10 cellular contexts compared by ENCODE assay signal in the genomic region with DNA sequence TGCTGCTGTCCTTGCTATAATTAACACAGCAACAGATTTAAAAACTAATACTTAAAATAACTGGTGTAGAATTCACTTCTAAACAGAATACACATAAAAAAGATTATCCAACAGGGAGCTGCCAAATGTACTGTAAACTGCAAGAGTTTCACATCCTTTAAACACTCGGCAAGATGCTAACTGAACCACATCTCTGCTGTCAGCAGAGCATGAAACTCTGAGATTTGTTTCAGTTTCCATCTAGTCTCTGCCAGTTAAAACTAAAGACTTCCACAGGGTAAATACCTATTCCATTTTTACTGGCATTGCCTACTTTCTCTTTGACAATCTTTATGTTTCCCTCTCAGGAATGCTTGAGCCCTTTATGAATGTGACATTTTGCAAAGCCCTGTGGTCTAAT.
DNase-seq lines count a peak whose midpoint lies in the region; ATAC-seq and TF ChIP-seq lines count a peak whose summit lies in the region.
"Had no signal": no experiment of that assay in that cellular context is flagged by ENCODE, and none has a peak within 500 bp of the region (broad histone marks: within the 10 kb centered on the region; RNA-seq: fewer than 3 reads in every experiment).

No MANE protein-coding gene starts in this region.

- H3K36me3 ChIP-seq in GM06990 (ENCODE audit: control insufficient read depth, insufficient read depth, low read length): no peaks in the 10 kb centered on the region
- no peaks in the 10 kb centered on the region for H3K36me3 ChIP-seq in Caco-2 (ENCODE audit: control insufficient read depth, insufficient read depth, low read length)
- H3K36me3 ChIP-seq in heart left ventricle: no peaks in the 10 kb centered on the region
- no peaks in the 10 kb centered on the region for H3K36me3 ChIP-seq in heart right ventricle

- H3K36me3 Mint-ChIP-seq in Caco-2 (ENCODE audit: insufficient read depth, unreplicated experiment): no peaks in the 10 kb centered on the region

- WGBS in heart left ventricle, 4 donors: 43 to 75% (median 57%) methylated on average over 1 of the region's 1 CpG
- 42 to 55% methylated on average over 1 of the region's 1 CpG for WGBS in heart right ventricle, 2 donors

- no peak overlapping the region for H3K4me3 ChIP-seq in GM06990 (replicated peaks; ENCODE audit: low read depth, low read length)
- H3K4me3 ChIP-seq in astrocyte of the cerebellum (ENCODE audit: low read depth, low read length): no peak overlapping the region
- H3K4me3 ChIP-seq in Caco-2 (ENCODE audit: low read depth, low read length): no peak overlapping the region
- H3K4me3 ChIP-seq in heart left ventricle: no peak overlapping the region
- H3K4me3 ChIP-seq in heart right ventricle: no peak overlapping the region

- no peak for TF ChIP-seq CTCF in GM06990 (IDR thresholded peaks at IDR 0.05; ENCODE audit: insufficient read depth, low read length, poor library complexity, severe bottlenecking)
- TF ChIP-seq CTCF in astrocyte of the cerebellum (IDR thresholded peaks at IDR 0.05; ENCODE audit: low read depth, low read length, missing control alignments): no peak
- no peak for TF ChIP-seq CTCF in Caco-2 (IDR thresholded peaks at IDR 0.05; ENCODE audit: insufficient read depth in 1 of 2, low read depth in 1 of 2, low read length in 1 of 2, severe bottlenecking in 1 of 2, unreplicated experiment in 1 of 2)
- TF ChIP-seq CTCF in heart left ventricle (IDR thresholded peaks at IDR 0.05): no peak
- TF ChIP-seq CTCF in heart right ventricle (IDR thresholded peaks at IDR 0.05): no peak

- intact Hi-C loops in Caco-2 (cut with micrococcal nuclease; ENCODE audit: unreplicated experiment): no loop called here
- intact Hi-C loops in heart left ventricle (cut with DNase I): no loop called here
- intact Hi-C loops in heart right ventricle (cut with DNase I): no loop called here

- peaks cover 17% of the 10 kb centered on the region for H3K4me1 Mint-ChIP-seq in Caco-2 (ENCODE audit: low read depth, unreplicated experiment)

- no TSS peak for BruUV-seq in Caco-2 (replicated peaks; lab: Mats Ljungman, UMichigan)

- in situ Hi-C loops in astrocyte of the cerebellum (cut with HindIII; ENCODE audit: low sequenced_read_pairs): no loop called here

- H3K27ac Mint-ChIP-seq in Caco-2 (ENCODE audit: unreplicated experiment): no peak overlapping the region

- H3K9me3 ChIP-seq in Caco-2 (0 out of 2 replicates have a peak, but pooled peaks cover 4% of the 10 kb centered on the region), heart left ventricle (no peaks in the 10 kb centered on the region), heart right ventricle (no peaks in the 10 kb centered on the region)

- POLR2A ChIA-PET in Caco-2 (lab: Charles Lee): no interaction called here

- CTCF ChIA-PET in Caco-2 (lab: Charles Lee): no interaction called here

- no peak overlapping the region for H3K4me3 Mint-ChIP-seq in Caco-2 (ENCODE audit: unreplicated experiment)

- no peak for TF ChIP-seq POLR2A in heart left ventricle (IDR thresholded peaks at IDR 0.05)

- H3K27me3 Mint-ChIP-seq in Caco-2 (ENCODE audit: insufficient read depth, unreplicated experiment): no peaks in the 10 kb centered on the region

- H3K27ac ChIP-seq in heart left ventricle: no peak overlapping the region
- H3K27ac ChIP-seq in heart right ventricle: no peak overlapping the region
- H3K27ac ChIP-seq: VCaP had no signal

- no peaks in the 10 kb centered on the region for H3K27me3 ChIP-seq in GM06990 (replicated peaks; ENCODE audit: control insufficient read depth, insufficient read depth, low read length)
- H3K27me3 ChIP-seq in Caco-2 (replicated peaks; ENCODE audit: control insufficient read depth, insufficient read depth, low read length): no peaks in the 10 kb centered on the region
- no peaks in the 10 kb centered on the region for H3K27me3 ChIP-seq in heart left ventricle
- H3K27me3 ChIP-seq in heart right ventricle: no peaks in the 10 kb centered on the region

- DNase-seq in GM06990 (ENCODE audit: extremely low read depth, insufficient read length): peak; percentile 67
- peak; percentile 4 for DNase-seq in astrocyte of the cerebellum (ENCODE audit: low read depth)
- no peak for DNase-seq in NK-92 treated with Interleukin-12 subunit alpha and Interleukin-12 subunit beta, amount 100 ng/mL, for 24 hours (lab: John Stamatoyannopoulos, UW)
- DNase-seq in Caco-2: no peak
- no peak for DNase-seq in heart left ventricle
- no peak for DNase-seq in heart right ventricle
- DNase-seq: DMS153 had no signal

- peak; percentile 99 for ATAC-seq in GM19452 (IDR thresholded peaks at IDR 0.05; ENCODE audit: unreplicated experiment)
- peak; percentile 99 for ATAC-seq in HG03095 (IDR thresholded peaks at IDR 0.05; ENCODE audit: unreplicated experiment)
- no peak for ATAC-seq in heart left ventricle
- ATAC-seq in heart right ventricle: no peak

- H3K9me3 Mint-ChIP-seq in Caco-2 (ENCODE audit: unreplicated experiment): no peaks in the 10 kb centered on the region

- H3K4me1 ChIP-seq in Caco-2 (peaks cover 19% of the 10 kb centered on the region), heart left ventricle (no peaks in the 10 kb centered on the region), heart right ventricle (no peaks in the 10 kb centered on the region)

Comparison
In these comparisons a context has a peak if more than half of its experiments do, and no peak if none do; other contexts are left out.
1. DNase-seq: peak in GM06990 (single experiment) and astrocyte of the cerebellum (single experiment); none in NK-92 treated with Interleukin-12 subunit alpha and Interleukin-12 subunit beta, amount 100 ng/mL, for 24 hours (single experiment), Caco-2 (0 of 2), heart left ventricle (0 of 5) and heart right ventricle (0 of 2).
2. ATAC-seq: peak in GM19452 (single experiment) and HG03095 (single experiment); none in heart left ventricle (0 of 4) and heart right ventricle (0 of 8).